1 cellular context compared by ENCODE assay signal in the genomic region with DNA sequence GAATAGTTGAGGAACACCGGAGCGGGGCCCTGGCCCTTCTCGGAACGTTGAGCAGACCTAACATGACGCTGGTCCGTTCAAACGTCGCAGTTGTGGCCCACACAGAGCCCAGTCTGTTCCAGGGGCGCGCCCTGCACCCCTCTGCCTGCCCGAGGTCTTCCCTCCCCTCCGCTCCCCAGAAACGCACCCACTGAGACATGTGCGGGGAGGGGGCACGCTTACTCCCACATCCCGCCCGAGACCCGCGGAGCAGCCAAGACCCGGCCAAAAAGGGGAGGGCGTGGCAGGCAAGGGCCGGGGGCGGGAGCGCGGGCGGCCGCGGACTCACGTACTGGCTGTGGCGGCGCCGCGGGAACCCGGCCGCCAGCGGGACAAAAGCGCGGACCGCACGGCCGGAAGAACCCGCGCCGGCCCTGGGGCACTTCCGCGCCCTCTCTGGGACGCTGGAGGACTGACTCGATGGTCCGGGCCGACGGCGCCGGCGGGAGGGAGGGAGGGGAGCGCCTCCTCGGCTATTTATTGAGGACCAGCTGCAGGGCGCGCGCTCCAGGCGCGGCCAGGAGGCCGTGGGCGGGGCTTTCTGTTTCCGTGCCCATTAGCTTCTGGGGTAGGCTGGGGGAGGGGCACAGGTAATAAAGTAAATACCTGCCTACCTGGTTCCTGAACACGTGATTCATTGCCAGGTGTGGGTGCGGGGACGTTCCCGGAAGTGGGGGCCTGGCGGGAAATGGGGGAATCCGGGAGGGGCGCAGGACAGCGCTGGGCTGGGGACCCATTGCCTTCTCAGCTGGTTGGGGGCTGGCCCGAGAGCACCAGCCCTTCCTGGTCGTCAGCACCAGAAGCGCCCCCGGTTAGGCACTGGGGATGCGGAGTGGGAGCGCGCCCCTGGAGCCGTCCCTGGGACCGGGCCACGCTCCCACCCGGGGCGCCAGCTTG.
A peak's percentile ranks its signal among the peaks of the same experiment; 100 is the strongest.
TF ChIP-seq lines count a peak whose summit lies in the region.

A gene (minus strand): TSS at position 390 of the 936 bp plus-strand sequence. CDS start 57 bp downstream, at position 333.

TF ChIP-seq in K562, 482 proteins besides CTCF, POLR2A, EP300 and RAD21 (continued from another document and continues in another):
- TF ChIP-seq BRD4 (IDR thresholded peaks at IDR 0.05) (peak; percentile 74; the same call in 1 of the 2 replicates), ADNP (tag; IDR thresholded peaks at IDR 0.05) (no peak), TEAD2 (tag; IDR thresholded peaks at IDR 0.05) (no peak), RUNX1 (IDR thresholded peaks at IDR 0.05; ENCODE audit: low read depth) (no peak), ZNF347 (CRISPR knock-in tag; IDR thresholded peaks at IDR 0.05; ENCODE audit: low read depth) (no peak), ARHGAP35 (IDR thresholded peaks at IDR 0.05; ENCODE audit: partially characterized antibody) (no peak), SAFB2 (IDR thresholded peaks at IDR 0.05; ENCODE audit: borderline replicate concordance, low read depth, low read length, severe bottlenecking) (no peak), PPARD (CRISPR knock-in tag; IDR thresholded peaks at IDR 0.05) (no peak), LEF1 (IDR thresholded peaks at IDR 0.05) (no peak), SOX6 (IDR thresholded peaks at IDR 0.05) (peak; percentile 47), CSDE1 (IDR thresholded peaks at IDR 0.05) (no peak), ZKSCAN1 (IDR thresholded peaks at IDR 0.05; ENCODE audit: low read depth, low read length) (no peak; the same call in 1 of the 2 replicates), POU5F1 (IDR thresholded peaks at IDR 0.05; ENCODE audit: borderline replicate concordance, low read depth, low read length, partially characterized antibody) (no peak), KLF6 (CRISPR knock-in tag; IDR thresholded peaks at IDR 0.05; ENCODE audit: borderline replicate concordance) (no peak; the same call in 1 of the 2 replicates), SRSF3 (IDR thresholded peaks at IDR 0.05; ENCODE audit: insufficient read depth, low read length) (no peak), MAFK (IDR thresholded peaks at IDR 0.05; ENCODE audit: low read length) (no peak), ZNF707 (CRISPR knock-in tag; conservative IDR thresholded peaks at IDR 0.05) (no peak), MTA2 (IDR thresholded peaks at IDR 0.05; ENCODE audit: low read depth) (no peak), NFIC (IDR thresholded peaks at IDR 0.05) (peak; percentile 46), KLF13 (tag; IDR thresholded peaks at IDR 0.05; ENCODE audit: borderline replicate concordance, low read depth) (peak; percentile 92; the same call in 1 of the 2 replicates), KLF16 (IDR thresholded peaks at IDR 0.05) (no peak), POLR2G (IDR thresholded peaks at IDR 0.05; ENCODE audit: low read depth, low read length) (peak; percentile 92), ZSCAN29 (IDR thresholded peaks at IDR 0.05) (no peak), TOE1 (IDR thresholded peaks at IDR 0.05; ENCODE audit: borderline replicate concordance) (peak; percentile 76; the same call in 1 of the 2 replicates), TOE1 (CRISPR knock-in tag; IDR thresholded peaks at IDR 0.05; ENCODE audit: borderline replicate concordance, low read depth) (0 out of 2 replicates have a peak, but pooled peaks have one; percentile 32), TEAD4 (IDR thresholded peaks at IDR 0.05; ENCODE audit: low read length) (no peak), TEAD4 (CRISPR knock-in tag; IDR thresholded peaks at IDR 0.05; ENCODE audit: borderline replicate concordance) (no peak), FIP1L1 (IDR thresholded peaks at IDR 0.05; ENCODE audit: low read depth, low read length, poor library complexity, severe bottlenecking) (peak; percentile 62), MYBL2 (IDR thresholded peaks at IDR 0.05; ENCODE audit: low read depth) (no peak), MYBL2 (CRISPR knock-in tag; IDR thresholded peaks at IDR 0.05; ENCODE audit: borderline replicate concordance) (no peak), XRCC3 (IDR thresholded peaks at IDR 0.05) (no peak), HNRNPL (IDR thresholded peaks at IDR 0.05; ENCODE audit: low read depth, low read length) (no peak), ZC3H11A (IDR thresholded peaks at IDR 0.05; ENCODE audit: low read depth, low read length) (no peak)
- TF ChIP-seq, protein P1, sequence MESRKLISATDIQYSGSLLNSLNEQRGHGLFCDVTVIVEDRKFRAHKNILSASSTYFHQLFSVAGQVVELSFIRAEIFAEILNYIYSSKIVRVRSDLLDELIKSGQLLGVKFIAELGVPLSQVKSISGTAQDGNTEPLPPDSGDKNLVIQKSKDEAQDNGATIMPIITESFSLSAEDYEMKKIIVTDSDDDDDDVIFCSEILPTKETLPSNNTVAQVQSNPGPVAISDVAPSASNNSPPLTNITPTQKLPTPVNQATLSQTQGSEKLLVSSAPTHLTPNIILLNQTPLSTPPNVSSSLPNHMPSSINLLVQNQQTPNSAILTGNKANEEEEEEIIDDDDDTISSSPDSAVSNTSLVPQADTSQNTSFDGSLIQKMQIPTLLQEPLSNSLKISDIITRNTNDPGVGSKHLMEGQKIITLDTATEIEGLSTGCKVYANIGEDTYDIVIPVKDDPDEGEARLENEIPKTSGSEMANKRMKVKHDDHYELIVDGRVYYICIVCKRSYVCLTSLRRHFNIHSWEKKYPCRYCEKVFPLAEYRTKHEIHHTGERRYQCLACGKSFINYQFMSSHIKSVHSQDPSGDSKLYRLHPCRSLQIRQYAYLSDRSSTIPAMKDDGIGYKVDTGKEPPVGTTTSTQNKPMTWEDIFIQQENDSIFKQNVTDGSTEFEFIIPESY (CRISPR knock-in tag; IDR thresholded peaks at IDR 0.05), result 0 out of 2 replicates have a peak, but pooled peaks have one; percentile 43
- TF ChIP-seq, protein P2, sequence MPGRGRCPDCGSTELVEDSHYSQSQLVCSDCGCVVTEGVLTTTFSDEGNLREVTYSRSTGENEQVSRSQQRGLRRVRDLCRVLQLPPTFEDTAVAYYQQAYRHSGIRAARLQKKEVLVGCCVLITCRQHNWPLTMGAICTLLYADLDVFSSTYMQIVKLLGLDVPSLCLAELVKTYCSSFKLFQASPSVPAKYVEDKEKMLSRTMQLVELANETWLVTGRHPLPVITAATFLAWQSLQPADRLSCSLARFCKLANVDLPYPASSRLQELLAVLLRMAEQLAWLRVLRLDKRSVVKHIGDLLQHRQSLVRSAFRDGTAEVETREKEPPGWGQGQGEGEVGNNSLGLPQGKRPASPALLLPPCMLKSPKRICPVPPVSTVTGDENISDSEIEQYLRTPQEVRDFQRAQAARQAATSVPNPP (IDR thresholded peaks at IDR 0.05; ENCODE audit: borderline replicate concordance, insufficient read depth, insufficient read length), result no peak
- TF ChIP-seq, protein P3, sequence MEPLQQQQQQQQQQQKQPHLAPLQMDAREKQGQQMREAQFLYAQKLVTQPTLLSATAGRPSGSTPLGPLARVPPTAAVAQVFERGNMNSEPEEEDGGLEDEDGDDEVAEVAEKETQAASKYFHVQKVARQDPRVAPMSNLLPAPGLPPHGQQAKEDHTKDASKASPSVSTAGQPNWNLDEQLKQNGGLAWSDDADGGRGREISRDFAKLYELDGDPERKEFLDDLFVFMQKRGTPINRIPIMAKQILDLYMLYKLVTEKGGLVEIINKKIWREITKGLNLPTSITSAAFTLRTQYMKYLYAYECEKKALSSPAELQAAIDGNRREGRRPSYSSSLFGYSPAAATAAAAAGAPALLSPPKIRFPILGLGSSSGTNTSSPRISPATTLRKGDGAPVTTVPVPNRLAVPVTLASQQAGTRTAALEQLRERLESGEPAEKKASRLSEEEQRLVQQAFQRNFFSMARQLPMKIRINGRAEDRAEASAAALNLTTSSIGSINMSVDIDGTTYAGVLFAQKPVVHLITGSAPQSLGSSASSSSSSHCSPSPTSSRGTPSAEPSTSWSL (CRISPR knock-in tag; IDR thresholded peaks at IDR 0.05; ENCODE audit: borderline replicate concordance), result no peak
- TF ChIP-seq, protein P4, sequence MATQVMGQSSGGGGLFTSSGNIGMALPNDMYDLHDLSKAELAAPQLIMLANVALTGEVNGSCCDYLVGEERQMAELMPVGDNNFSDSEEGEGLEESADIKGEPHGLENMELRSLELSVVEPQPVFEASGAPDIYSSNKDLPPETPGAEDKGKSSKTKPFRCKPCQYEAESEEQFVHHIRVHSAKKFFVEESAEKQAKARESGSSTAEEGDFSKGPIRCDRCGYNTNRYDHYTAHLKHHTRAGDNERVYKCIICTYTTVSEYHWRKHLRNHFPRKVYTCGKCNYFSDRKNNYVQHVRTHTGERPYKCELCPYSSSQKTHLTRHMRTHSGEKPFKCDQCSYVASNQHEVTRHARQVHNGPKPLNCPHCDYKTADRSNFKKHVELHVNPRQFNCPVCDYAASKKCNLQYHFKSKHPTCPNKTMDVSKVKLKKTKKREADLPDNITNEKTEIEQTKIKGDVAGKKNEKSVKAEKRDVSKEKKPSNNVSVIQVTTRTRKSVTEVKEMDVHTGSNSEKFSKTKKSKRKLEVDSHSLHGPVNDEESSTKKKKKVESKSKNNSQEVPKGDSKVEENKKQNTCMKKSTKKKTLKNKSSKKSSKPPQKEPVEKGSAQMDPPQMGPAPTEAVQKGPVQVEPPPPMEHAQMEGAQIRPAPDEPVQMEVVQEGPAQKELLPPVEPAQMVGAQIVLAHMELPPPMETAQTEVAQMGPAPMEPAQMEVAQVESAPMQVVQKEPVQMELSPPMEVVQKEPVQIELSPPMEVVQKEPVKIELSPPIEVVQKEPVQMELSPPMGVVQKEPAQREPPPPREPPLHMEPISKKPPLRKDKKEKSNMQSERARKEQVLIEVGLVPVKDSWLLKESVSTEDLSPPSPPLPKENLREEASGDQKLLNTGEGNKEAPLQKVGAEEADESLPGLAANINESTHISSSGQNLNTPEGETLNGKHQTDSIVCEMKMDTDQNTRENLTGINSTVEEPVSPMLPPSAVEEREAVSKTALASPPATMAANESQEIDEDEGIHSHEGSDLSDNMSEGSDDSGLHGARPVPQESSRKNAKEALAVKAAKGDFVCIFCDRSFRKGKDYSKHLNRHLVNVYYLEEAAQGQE (CRISPR knock-in tag; IDR thresholded peaks at IDR 0.05; ENCODE audit: low read depth), result 0 out of 2 replicates have a peak, but pooled peaks have one; percentile 54
- TF ChIP-seq, protein P5, sequence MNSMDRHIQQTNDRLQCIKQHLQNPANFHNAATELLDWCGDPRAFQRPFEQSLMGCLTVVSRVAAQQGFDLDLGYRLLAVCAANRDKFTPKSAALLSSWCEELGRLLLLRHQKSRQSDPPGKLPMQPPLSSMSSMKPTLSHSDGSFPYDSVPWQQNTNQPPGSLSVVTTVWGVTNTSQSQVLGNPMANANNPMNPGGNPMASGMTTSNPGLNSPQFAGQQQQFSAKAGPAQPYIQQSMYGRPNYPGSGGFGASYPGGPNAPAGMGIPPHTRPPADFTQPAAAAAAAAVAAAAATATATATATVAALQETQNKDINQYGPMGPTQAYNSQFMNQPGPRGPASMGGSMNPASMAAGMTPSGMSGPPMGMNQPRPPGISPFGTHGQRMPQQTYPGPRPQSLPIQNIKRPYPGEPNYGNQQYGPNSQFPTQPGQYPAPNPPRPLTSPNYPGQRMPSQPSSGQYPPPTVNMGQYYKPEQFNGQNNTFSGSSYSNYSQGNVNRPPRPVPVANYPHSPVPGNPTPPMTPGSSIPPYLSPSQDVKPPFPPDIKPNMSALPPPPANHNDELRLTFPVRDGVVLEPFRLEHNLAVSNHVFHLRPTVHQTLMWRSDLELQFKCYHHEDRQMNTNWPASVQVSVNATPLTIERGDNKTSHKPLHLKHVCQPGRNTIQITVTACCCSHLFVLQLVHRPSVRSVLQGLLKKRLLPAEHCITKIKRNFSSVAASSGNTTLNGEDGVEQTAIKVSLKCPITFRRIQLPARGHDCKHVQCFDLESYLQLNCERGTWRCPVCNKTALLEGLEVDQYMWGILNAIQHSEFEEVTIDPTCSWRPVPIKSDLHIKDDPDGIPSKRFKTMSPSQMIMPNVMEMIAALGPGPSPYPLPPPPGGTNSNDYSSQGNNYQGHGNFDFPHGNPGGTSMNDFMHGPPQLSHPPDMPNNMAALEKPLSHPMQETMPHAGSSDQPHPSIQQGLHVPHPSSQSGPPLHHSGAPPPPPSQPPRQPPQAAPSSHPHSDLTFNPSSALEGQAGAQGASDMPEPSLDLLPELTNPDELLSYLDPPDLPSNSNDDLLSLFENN (IDR thresholded peaks at IDR 0.05; ENCODE audit: low read depth in 2 of 2, low read length in 2 of 2), result no peak
- TF ChIP-seq, protein P6, sequence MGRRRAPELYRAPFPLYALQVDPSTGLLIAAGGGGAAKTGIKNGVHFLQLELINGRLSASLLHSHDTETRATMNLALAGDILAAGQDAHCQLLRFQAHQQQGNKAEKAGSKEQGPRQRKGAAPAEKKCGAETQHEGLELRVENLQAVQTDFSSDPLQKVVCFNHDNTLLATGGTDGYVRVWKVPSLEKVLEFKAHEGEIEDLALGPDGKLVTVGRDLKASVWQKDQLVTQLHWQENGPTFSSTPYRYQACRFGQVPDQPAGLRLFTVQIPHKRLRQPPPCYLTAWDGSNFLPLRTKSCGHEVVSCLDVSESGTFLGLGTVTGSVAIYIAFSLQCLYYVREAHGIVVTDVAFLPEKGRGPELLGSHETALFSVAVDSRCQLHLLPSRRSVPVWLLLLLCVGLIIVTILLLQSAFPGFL (CRISPR knock-in tag; IDR thresholded peaks at IDR 0.05), result no peak
- TF ChIP-seq, protein P7, sequence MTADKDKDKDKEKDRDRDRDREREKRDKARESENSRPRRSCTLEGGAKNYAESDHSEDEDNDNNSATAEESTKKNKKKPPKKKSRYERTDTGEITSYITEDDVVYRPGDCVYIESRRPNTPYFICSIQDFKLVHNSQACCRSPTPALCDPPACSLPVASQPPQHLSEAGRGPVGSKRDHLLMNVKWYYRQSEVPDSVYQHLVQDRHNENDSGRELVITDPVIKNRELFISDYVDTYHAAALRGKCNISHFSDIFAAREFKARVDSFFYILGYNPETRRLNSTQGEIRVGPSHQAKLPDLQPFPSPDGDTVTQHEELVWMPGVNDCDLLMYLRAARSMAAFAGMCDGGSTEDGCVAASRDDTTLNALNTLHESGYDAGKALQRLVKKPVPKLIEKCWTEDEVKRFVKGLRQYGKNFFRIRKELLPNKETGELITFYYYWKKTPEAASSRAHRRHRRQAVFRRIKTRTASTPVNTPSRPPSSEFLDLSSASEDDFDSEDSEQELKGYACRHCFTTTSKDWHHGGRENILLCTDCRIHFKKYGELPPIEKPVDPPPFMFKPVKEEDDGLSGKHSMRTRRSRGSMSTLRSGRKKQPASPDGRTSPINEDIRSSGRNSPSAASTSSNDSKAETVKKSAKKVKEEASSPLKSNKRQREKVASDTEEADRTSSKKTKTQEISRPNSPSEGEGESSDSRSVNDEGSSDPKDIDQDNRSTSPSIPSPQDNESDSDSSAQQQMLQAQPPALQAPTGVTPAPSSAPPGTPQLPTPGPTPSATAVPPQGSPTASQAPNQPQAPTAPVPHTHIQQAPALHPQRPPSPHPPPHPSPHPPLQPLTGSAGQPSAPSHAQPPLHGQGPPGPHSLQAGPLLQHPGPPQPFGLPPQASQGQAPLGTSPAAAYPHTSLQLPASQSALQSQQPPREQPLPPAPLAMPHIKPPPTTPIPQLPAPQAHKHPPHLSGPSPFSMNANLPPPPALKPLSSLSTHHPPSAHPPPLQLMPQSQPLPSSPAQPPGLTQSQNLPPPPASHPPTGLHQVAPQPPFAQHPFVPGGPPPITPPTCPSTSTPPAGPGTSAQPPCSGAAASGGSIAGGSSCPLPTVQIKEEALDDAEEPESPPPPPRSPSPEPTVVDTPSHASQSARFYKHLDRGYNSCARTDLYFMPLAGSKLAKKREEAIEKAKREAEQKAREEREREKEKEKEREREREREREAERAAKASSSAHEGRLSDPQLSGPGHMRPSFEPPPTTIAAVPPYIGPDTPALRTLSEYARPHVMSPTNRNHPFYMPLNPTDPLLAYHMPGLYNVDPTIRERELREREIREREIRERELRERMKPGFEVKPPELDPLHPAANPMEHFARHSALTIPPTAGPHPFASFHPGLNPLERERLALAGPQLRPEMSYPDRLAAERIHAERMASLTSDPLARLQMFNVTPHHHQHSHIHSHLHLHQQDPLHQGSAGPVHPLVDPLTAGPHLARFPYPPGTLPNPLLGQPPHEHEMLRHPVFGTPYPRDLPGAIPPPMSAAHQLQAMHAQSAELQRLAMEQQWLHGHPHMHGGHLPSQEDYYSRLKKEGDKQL (CRISPR knock-in tag; IDR thresholded peaks at IDR 0.05; ENCODE audit: borderline replicate concordance), result no peak
